ENCODE assay signal across 8 cellular contexts in the genomic region with DNA sequence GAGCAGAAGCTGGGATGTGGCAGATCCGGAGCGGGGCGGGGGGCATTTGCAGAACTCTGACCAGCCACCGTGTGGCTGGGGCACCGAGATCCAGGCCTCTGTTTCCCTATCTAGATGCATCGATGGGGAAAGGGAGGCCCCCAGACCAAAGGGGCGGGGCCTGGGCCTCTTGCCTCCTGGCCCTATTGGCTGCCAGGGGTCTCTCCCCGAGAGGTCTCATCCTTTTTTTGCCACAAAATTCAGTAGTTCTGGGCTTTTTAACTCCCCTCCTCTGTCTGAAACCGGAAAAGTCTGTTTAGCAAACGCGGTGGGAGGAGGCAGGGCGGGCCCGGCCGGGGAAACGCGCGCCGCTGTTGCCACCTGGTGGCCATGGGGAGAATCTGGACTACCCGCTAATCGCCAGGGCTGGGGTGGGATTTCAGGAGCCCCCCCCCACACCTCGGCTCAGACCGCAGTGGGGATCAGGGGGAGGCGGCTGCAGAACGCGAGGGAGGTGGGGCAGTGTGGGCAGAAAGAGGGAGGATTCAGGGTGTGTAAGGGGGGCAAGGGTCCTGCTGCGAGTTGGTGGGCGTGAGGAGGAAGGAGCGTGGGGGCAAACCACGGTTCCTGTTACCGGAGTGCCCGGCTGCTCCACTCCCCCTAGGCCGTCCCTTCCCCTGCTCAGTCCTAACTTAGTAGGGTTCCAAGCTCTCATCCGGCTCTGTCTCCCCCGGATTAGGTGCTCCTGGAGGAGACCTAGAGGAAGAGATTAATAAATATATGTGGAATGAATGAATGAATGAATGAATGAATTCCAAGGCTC. TPM values are rescaled to one million over a fixed set of nuclear protein-coding genes. Genes with fewer than 3 reads are reported as not detected.
DNase-seq lines count a peak whose midpoint lies in the region; ATAC-seq and TF ChIP-seq lines count a peak whose summit lies in the region.

No MANE protein-coding gene starts in this region.

- TF ChIP-seq CTCF in psoas muscle (IDR thresholded peaks at IDR 0.05) = peak; percentile 94
- TF ChIP-seq CTCF in upper lobe of left lung (IDR thresholded peaks at IDR 0.05) = peak; percentile 85 to 98 (median 96)

- H3K4me3 ChIP-seq in right cardiac atrium (ENCODE audit: low read length) = no peak overlapping the region
- peak overlapping the region; percentile 44 for H3K4me3 ChIP-seq in psoas muscle
- peak overlapping the region in 3 of 4 donors; percentile 19 to 41 (median 27) for H3K4me3 ChIP-seq in upper lobe of left lung

- no peaks in the 10 kb centered on the region for H3K36me3 ChIP-seq in psoas muscle (ENCODE audit: insufficient read depth in 1 of 2, low read depth in 1 of 2)
- no peaks in the 10 kb centered on the region for H3K36me3 ChIP-seq in upper lobe of left lung

- H3K4me3 Mint-ChIP-seq in T-helper 17 cell = peak overlapping the region; percentile 50

- peaks cover 4% of the 10 kb centered on the region for H3K36me3 Mint-ChIP-seq in T-helper 17 cell (ENCODE audit: low read depth)

- no peak for TF ChIP-seq EP300 in upper lobe of left lung (IDR thresholded peaks at IDR 0.05)

- H3K27me3 Mint-ChIP-seq in T-helper 17 cell = no peaks in the 10 kb centered on the region

- intact Hi-C loops in right cardiac atrium (cut with DNase I) = loop anchor here (1.0 to 10.0 kb wide), 4 partner anchors 51 to 114 kb away; no protein-coding TSS in a partner anchor
- intact Hi-C loops in psoas muscle (cut with DNase I) = loop anchor here (1.0 to 5.0 kb wide), 2 partner anchors 51 to 121 kb away; no protein-coding TSS in a partner anchor

- H3K27ac ChIP-seq in right cardiac atrium (ENCODE audit: low read length) (peak overlapping the region; percentile 59), psoas muscle (peak overlapping the region; percentile 85), upper lobe of left lung (peak overlapping the region; percentile 60 to 89 (median 76))

- ATAC-seq in T-helper 17 cell (peak; percentile 94), right cardiac atrium (peak; percentile 87 to 89), psoas muscle (peak; percentile 88 to 96 (median 90)), upper lobe of left lung (ENCODE audit: low FRiP score in 2 of 2) (peak; percentile 90 to 95)

- peak in 1 of 4 donors; percentile 29 for TF ChIP-seq POLR2A in upper lobe of left lung (IDR thresholded peaks at IDR 0.05)

- no peaks in the 10 kb centered on the region for H3K9me3 ChIP-seq in T-helper 17 cell (ENCODE audit: control insufficient read depth, low read length, poor library complexity, severe bottlenecking)
- H3K9me3 ChIP-seq in right cardiac atrium (ENCODE audit: control insufficient read depth, low read length) = no peaks in the 10 kb centered on the region
- no peaks in the 10 kb centered on the region for H3K9me3 ChIP-seq in psoas muscle
- no peaks in the 10 kb centered on the region for H3K9me3 ChIP-seq in upper lobe of left lung

- DNase-seq in NCI-H345 (lab: John Stamatoyannopoulos, UW) (peak; percentile 45), NCI-H345 treated with DMSO at 0.1 percent for 48 hours (lab: John Stamatoyannopoulos, UW; ENCODE audit: unreplicated experiment) (no peak), NCI-H1105 (lab: John Stamatoyannopoulos, UW) (peak; percentile 67), T-helper 17 cell (peak; percentile 70 to 76 (median 71)), amygdala (lab: John Stamatoyannopoulos, UW) (peak in 53 of 56 donors; percentile 14 to 87 (median 69)), right cardiac atrium (peak; percentile 81 to 93 (median 93)), psoas muscle (peak; percentile 81 to 90), upper lobe of left lung (peak; percentile 81 to 96)

- peak overlapping the region; percentile 83 for H3K27ac Mint-ChIP-seq in T-helper 17 cell

- H3K4me1 Mint-ChIP-seq in T-helper 17 cell = peaks cover 10% of the 10 kb centered on the region

- 3% methylated on average over 34 of the region's 34 CpGs for WGBS in right cardiac atrium
- WGBS in psoas muscle, 3 donors = 2 to 3% (median 3%) methylated on average over 30 to 34 of the region's 34 CpGs
- 5 to 6% methylated on average over 27 to 33 of the region's 34 CpGs for WGBS in upper lobe of left lung, 2 donors

- H3K27me3 ChIP-seq in right cardiac atrium (ENCODE audit: control insufficient read depth, insufficient read depth) (no peaks in the 10 kb centered on the region), psoas muscle (ENCODE audit: insufficient read depth in 3 of 3, low read length in 2 of 3) (no peaks in the 10 kb centered on the region), upper lobe of left lung (no peaks in the 10 kb centered on the region)

- H3K4me1 ChIP-seq in right cardiac atrium (ENCODE audit: control insufficient read depth, insufficient read depth, low read length) (peaks cover 3% of the 10 kb centered on the region), psoas muscle (peaks cover 15% of the 10 kb centered on the region), upper lobe of left lung (peaks cover 16 to 21% (median 16%) of the 10 kb centered on the region in 4 donors)

RNA-seq across cellular contexts. Expression of a gene that starts 28.3 kb away (rescaled TPM):
- 10 to 100 TPM; 56.7 to 71.1 TPM for total RNA-seq in T-helper 17 cell
- 1 to 10 TPM in 2 of 4 donors, under 1 TPM in 2; 0.79 to 1.6 (median 0.97) TPM for total RNA-seq in right cardiac atrium
- polyA plus RNA-seq in right cardiac atrium = 0.32 TPM
- total RNA-seq in psoas muscle = under 1 TPM; 0.15 to 0.53 (median 0.26) TPM
- under 1 TPM in 2 of 3 donors, not detected in 1; 0.14 to 0.17 TPM for polyA plus RNA-seq in psoas muscle
- total RNA-seq in upper lobe of left lung = 10 to 100 TPM in 1 of 6 donors, 1 to 10 TPM in 5; 2.6 to 13.2 (median 8.6) TPM

RNA-seq across cellular contexts. Expression of a gene that starts 39.2 kb away (rescaled TPM):
- total RNA-seq in T-helper 17 cell (10 to 100 TPM; 38.2 to 50.8 TPM), right cardiac atrium (1 to 10 TPM; 5.1 to 6.9 (median 6.5) TPM), psoas muscle (1 to 10 TPM; 1.7 to 5.1 (median 3.2) TPM), upper lobe of left lung (10 to 100 TPM in 4 of 6 donors, 1 to 10 TPM in 2; 9.3 to 67.1 (median 27.5) TPM)
- polyA plus RNA-seq in right cardiac atrium (2.6 TPM), psoas muscle (1 to 10 TPM in 1 of 3 donors, under 1 TPM in 2; 0.34 to 2.5 (median 0.96) TPM)

RNA-seq across cellular contexts. Expression of a gene that starts 50.4 kb away (rescaled TPM):
- total RNA-seq in T-helper 17 cell (100 to 1,000 TPM; 165 to 166 TPM), right cardiac atrium (10 to 100 TPM; 14.2 to 20.5 (median 18.0) TPM), psoas muscle (100 to 1,000 TPM in 2 of 4 donors, 10 to 100 TPM in 2; 43.4 to 399 (median 98.4) TPM), upper lobe of left lung (100 to 1,000 TPM in 2 of 6 donors, 10 to 100 TPM in 4; 53.6 to 253 (median 78.8) TPM)
- polyA plus RNA-seq in right cardiac atrium (24.7 TPM), psoas muscle (100 to 1,000 TPM; 173 to 294 (median 281) TPM)

Comparison
In these comparisons a context has a peak if more than half of its experiments do, and no peak if none do; other contexts are left out.
1. RNA of a gene that starts 28.3 kb away (total RNA-seq): 56.7 to 71.1 TPM in T-helper 17 cell; 2.6 to 13.2 TPM in upper lobe of left lung, 0.79 to 1.6 TPM in right cardiac atrium and 0.15 to 0.53 TPM in psoas muscle; every median in the first group is over 4 times any median in the second.
2. Peak in every context shown above with its lines, with median percentiles within 50 percentile points of each other: ATAC-seq and H3K27ac ChIP-seq.